Comparison of ENCODE assay signal across 8 cellular contexts in genomic region chr9:114588150-114588663, GRCh38. TPM values are rescaled to one million over a fixed set of nuclear protein-coding genes. Genes with fewer than 3 reads are reported as not detected.
A peak's percentile ranks its signal among the peaks of the same experiment; 100 is the strongest.
DNase-seq lines count a peak whose midpoint lies in the region; ATAC-seq lines count a peak whose summit lies in the region.

No MANE protein-coding gene starts in this region.

- H3K36me3 Mint-ChIP-seq in stimulated activated naive CD8-positive, alpha-beta T cell treated with anti-CD3 and anti-CD28 coated beads, Interleukin-15, Interleukin-2, amounts not matched to agents 100 ng/mL and 50 ng/mL, for 24 hours (ENCODE audit: low read depth) = peaks cover 33% of the 10 kb centered on the region
- H3K36me3 Mint-ChIP-seq in activated T-helper 17 cell treated with anti-CD3 and anti-CD28 coated beads, Interleukin-2, amount 50 U/mL, for 72 hours (ENCODE audit: low read depth) = peaks cover 54% of the 10 kb centered on the region

- peak overlapping the region; percentile 99 for H3K4me3 Mint-ChIP-seq in stimulated activated naive CD8-positive, alpha-beta T cell treated with anti-CD3 and anti-CD28 coated beads, Interleukin-15, Interleukin-2, amounts not matched to agents 100 ng/mL and 50 ng/mL, for 24 hours
- peak overlapping the region; percentile 91 for H3K4me3 Mint-ChIP-seq in activated T-helper 17 cell treated with anti-CD3 and anti-CD28 coated beads, Interleukin-2, amount 50 U/mL, for 72 hours

- no peak for DNase-seq in stimulated activated naive CD8-positive, alpha-beta T cell treated with anti-CD3 and anti-CD28 coated beads, Interleukin-15, Interleukin-2, amounts not matched to agents 100 U/mL and 50 U/mL, for 24 hours
- DNase-seq in glomerular visceral epithelial cell (ENCODE audit: extremely low spot score) (peak; percentile 24), sciatic nerve (ENCODE audit: low spot score) (no peak), NCI-H1930 (lab: John Stamatoyannopoulos, UW) (no peak), GDM1 (lab: John Stamatoyannopoulos, UW) (no peak), RPMI8226 (no peak)

- ATAC-seq in stimulated activated naive CD8-positive, alpha-beta T cell treated with anti-CD3 and anti-CD28 coated beads, Interleukin-15, Interleukin-2, amounts not matched to agents 100 U/mL and 50 U/mL, for 24 hours = no peak
- no peak for ATAC-seq in activated T-helper 17 cell treated with anti-CD3 and anti-CD28 coated beads, Interleukin-2, amount 50 U/mL, for 72 hours (replicated peaks)
- ATAC-seq in sciatic nerve = peak; percentile 1

- intact Hi-C loops in sciatic nerve (cut with DNase I) = no loop called here

- no peaks in the 10 kb centered on the region for H3K9me3 Mint-ChIP-seq in stimulated activated naive CD8-positive, alpha-beta T cell treated with anti-CD3 and anti-CD28 coated beads, Interleukin-15, Interleukin-2, amounts not matched to agents 100 ng/mL and 50 ng/mL, for 24 hours
- H3K9me3 Mint-ChIP-seq in activated T-helper 17 cell treated with anti-CD3 and anti-CD28 coated beads, Interleukin-2, amount 50 U/mL, for 72 hours = no peaks in the 10 kb centered on the region

- no peaks in the 10 kb centered on the region for H3K27me3 Mint-ChIP-seq in stimulated activated naive CD8-positive, alpha-beta T cell treated with anti-CD3 and anti-CD28 coated beads, Interleukin-15, Interleukin-2, amounts not matched to agents 100 ng/mL and 50 ng/mL, for 24 hours
- H3K27me3 Mint-ChIP-seq in activated T-helper 17 cell treated with anti-CD3 and anti-CD28 coated beads, Interleukin-2, amount 50 U/mL, for 72 hours = no peaks in the 10 kb centered on the region

- peaks cover 58% of the 10 kb centered on the region for H3K4me1 Mint-ChIP-seq in stimulated activated naive CD8-positive, alpha-beta T cell treated with anti-CD3 and anti-CD28 coated beads, Interleukin-15, Interleukin-2, amounts not matched to agents 100 ng/mL and 50 ng/mL, for 24 hours (ENCODE audit: low read depth)
- peaks cover 29% of the 10 kb centered on the region for H3K4me1 Mint-ChIP-seq in activated T-helper 17 cell treated with anti-CD3 and anti-CD28 coated beads, Interleukin-2, amount 50 U/mL, for 72 hours

- H3K27ac Mint-ChIP-seq in stimulated activated naive CD8-positive, alpha-beta T cell treated with anti-CD3 and anti-CD28 coated beads, Interleukin-15, Interleukin-2, amounts not matched to agents 100 ng/mL and 50 ng/mL, for 24 hours = peak overlapping the region; percentile 99
- peak overlapping the region; percentile 100 for H3K27ac Mint-ChIP-seq in activated T-helper 17 cell treated with anti-CD3 and anti-CD28 coated beads, Interleukin-2, amount 50 U/mL, for 72 hours

RNA-seq across cellular contexts. Expression of gene ATP6V1G1, which starts 0.6 kb away (rescaled TPM):
- total RNA-seq in activated T-helper 17 cell treated with anti-CD3 and anti-CD28 coated beads, Interleukin-2, amount 50 U/mL, for 72 hours = 10 to 100 TPM; 33.5 to 37.9 TPM
- total RNA-seq in sciatic nerve = 61.7 TPM

RNA-seq across cellular contexts. Expression of gene TMEM268, which starts 22.9 kb away (rescaled TPM):
- 10 to 100 TPM; 12.6 to 21.0 TPM for total RNA-seq in activated T-helper 17 cell treated with anti-CD3 and anti-CD28 coated beads, Interleukin-2, amount 50 U/mL, for 72 hours
- total RNA-seq in sciatic nerve = 7.4 TPM
